ENCODE assay signal across 12 cellular contexts in the genomic region with DNA sequence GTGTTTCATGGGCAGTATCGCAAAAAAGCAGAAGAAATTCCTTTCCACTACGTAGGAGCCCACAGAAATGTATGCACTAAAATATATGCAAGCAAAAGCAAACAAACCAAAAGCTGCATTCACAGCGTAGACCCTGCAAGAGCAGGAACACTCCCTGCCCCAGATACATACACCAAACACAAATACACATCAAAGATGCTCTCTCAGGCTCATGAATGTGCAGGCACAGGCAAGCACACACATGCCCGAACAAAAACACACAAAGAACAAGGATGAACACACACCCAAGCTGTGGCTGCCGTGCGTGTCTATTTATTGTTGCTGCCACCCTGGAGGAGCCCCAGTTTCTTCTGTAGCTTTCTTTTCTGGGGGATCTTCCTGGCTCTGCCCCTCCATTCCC. TPM values are rescaled to one million over a fixed set of nuclear protein-coding genes. Genes with fewer than 3 reads are reported as not detected.
DNase-seq lines count a peak whose midpoint lies in the region; ATAC-seq and TF ChIP-seq lines count a peak whose summit lies in the region.
"Had no signal": no experiment of that assay in that cellular context is flagged by ENCODE, and none has a peak within 500 bp of the region (broad histone marks: within the 10 kb centered on the region; RNA-seq: fewer than 3 reads in every experiment).

No MANE protein-coding gene starts in this region.

- H3K4me3 ChIP-seq in PC-9 (no peak overlapping the region), fibroblast of mammary gland (ENCODE audit: control insufficient read depth, low read depth, low read length) (peak overlapping the region; percentile 75), gastrocnemius medialis (peak overlapping the region; percentile 66 to 79 (median 68))

- ATAC-seq in CD4-positive, alpha-beta T cell (ENCODE audit: poor library complexity), result no peak
- ATAC-seq in gastrocnemius medialis, result no peak
- no peak for ATAC-seq in GM18520 (IDR thresholded peaks at IDR 0.05; ENCODE audit: unreplicated experiment)

- H3K4me3 Mint-ChIP-seq in CD4-positive, alpha-beta T cell, result no peak overlapping the region
- no peak overlapping the region for H3K4me3 Mint-ChIP-seq in activated CD4-positive, alpha-beta memory T cell treated with anti-CD3 and anti-CD28 coated beads, Interleukin-2, amount 10 ng/mL, durations not matched to agents 7 days and 5 days
- no peak overlapping the region for H3K4me3 Mint-ChIP-seq in immature natural killer cell

- H3K36me3 Mint-ChIP-seq in CD4-positive, alpha-beta T cell (ENCODE audit: low read depth), result no peaks in the 10 kb centered on the region
- H3K36me3 Mint-ChIP-seq in activated CD4-positive, alpha-beta memory T cell treated with anti-CD3 and anti-CD28 coated beads, Interleukin-2, amount 10 ng/mL, durations not matched to agents 7 days and 5 days (ENCODE audit: low read depth), result no peaks in the 10 kb centered on the region
- peaks cover 0 to 7% (median 0%) of the 10 kb centered on the region in 3 donors for H3K36me3 Mint-ChIP-seq in immature natural killer cell

- POLR2A ChIA-PET in CD4-positive, alpha-beta T cell (lab: Charles Lee), result no interaction called here
- POLR2A ChIA-PET in PC-9 (lab: Charles Lee; ENCODE audit: unreplicated experiment), result no interaction called here
- POLR2A ChIA-PET in activated CD4-positive, alpha-beta memory T cell treated with anti-CD3 and anti-CD28 coated beads, Interleukin-2, amount 10 ng/mL, durations not matched to agents 7 days and 5 days (lab: Charles Lee), result interaction anchor here (1.3 kb wide), 1 partner anchor 17 kb away, joined by 3 read pairs; a partner anchor contains a TSS

- peaks cover 2% of the 10 kb centered on the region for H3K9me3 Mint-ChIP-seq in CD4-positive, alpha-beta T cell
- no peaks in the 10 kb centered on the region for H3K9me3 Mint-ChIP-seq in activated CD4-positive, alpha-beta memory T cell treated with anti-CD3 and anti-CD28 coated beads, Interleukin-2, amount 10 ng/mL, durations not matched to agents 7 days and 5 days
- H3K9me3 Mint-ChIP-seq in immature natural killer cell, result no peaks in the 10 kb centered on the region

- no peak for DNase-seq in CD4-positive, alpha-beta T cell
- no peak for DNase-seq in PC-9
- no peak for DNase-seq in fibroblast of mammary gland (ENCODE audit: low read depth)
- DNase-seq in gastrocnemius medialis, result no peak
- no peak for DNase-seq in NCI-H524 (lab: John Stamatoyannopoulos, UW)
- DNase-seq in activated CD4-positive, alpha-beta memory T cell treated with anti-CD3 and anti-CD28 coated beads, Interleukin-2, amount 10 ng/mL, durations not matched to agents 7 days and 5 days, result no peak
- DNase-seq in immature natural killer cell, result no peak
- DNase-seq: activated naive CD4-positive, alpha-beta T cell; DMS79 had no signal

- peak overlapping the region; percentile 57 for H3K4me2 ChIP-seq in PC-9

- intact Hi-C loops in CD4-positive, alpha-beta T cell (cut with DNase I, micrococcal nuclease), result loop anchor here in 1 of 2 experiments (1.0 kb wide), 1 partner anchor 9 kb away; no protein-coding TSS in a partner anchor
- intact Hi-C loops in PC-9 (cut with micrococcal nuclease; ENCODE audit: unreplicated experiment) (no loop called here), gastrocnemius medialis (cut with DNase I; ENCODE audit: low total_unique reads) (loop anchor here (5.0 to 10.0 kb wide), 4 partner anchors 338 to 1332 kb away; a partner anchor contains a TSS)

- no peaks in the 10 kb centered on the region for H3K9me2 ChIP-seq in PC-9 (ENCODE audit: insufficient read depth)

- H3K27ac Mint-ChIP-seq in CD4-positive, alpha-beta T cell, result peak overlapping the region; percentile 64
- H3K27ac Mint-ChIP-seq in activated CD4-positive, alpha-beta memory T cell treated with anti-CD3 and anti-CD28 coated beads, Interleukin-2, amount 10 ng/mL, durations not matched to agents 7 days and 5 days, result no peak overlapping the region
- H3K27ac Mint-ChIP-seq in immature natural killer cell, result peak overlapping the region in 1 of 6 donors; percentile 46

- H3K4me1 ChIP-seq in PC-9 (replicated peaks; ENCODE audit: insufficient read depth) (peaks cover 19% of the 10 kb centered on the region), gastrocnemius medialis (peaks cover 30 to 51% of the 10 kb centered on the region in 2 donors)

- no peak for TF ChIP-seq CTCF in CD4-positive, alpha-beta T cell (IDR thresholded peaks at IDR 0.05)
- TF ChIP-seq CTCF in PC-9 (conservative IDR thresholded peaks at IDR 0.05) (no peak), fibroblast of mammary gland (conservative IDR thresholded peaks at IDR 0.05; ENCODE audit: control insufficient read depth, insufficient read depth, low read depth, low read length) (no peak), gastrocnemius medialis (IDR thresholded peaks at IDR 0.05 in 4 of 5, conservative IDR thresholded peaks at IDR 0.05 in 1 of 5) (no peak)

- BruUV-seq in PC-9 (replicated peaks; lab: Mats Ljungman, UMichigan), result no TSS peak

- H2AFZ ChIP-seq in PC-9, result no peak overlapping the region

- no peaks in the 10 kb centered on the region for H3K27me3 Mint-ChIP-seq in CD4-positive, alpha-beta T cell
- H3K27me3 Mint-ChIP-seq in activated CD4-positive, alpha-beta memory T cell treated with anti-CD3 and anti-CD28 coated beads, Interleukin-2, amount 10 ng/mL, durations not matched to agents 7 days and 5 days, result no peaks in the 10 kb centered on the region
- H3K27me3 Mint-ChIP-seq in immature natural killer cell (ENCODE audit: low read depth in 3 of 3), result peaks cover 0 to 4% (median 2%) of the 10 kb centered on the region in 3 donors

- H3K4me1 Mint-ChIP-seq in CD4-positive, alpha-beta T cell (ENCODE audit: low read depth), result peaks cover 48% of the 10 kb centered on the region
- H3K4me1 Mint-ChIP-seq in activated CD4-positive, alpha-beta memory T cell treated with anti-CD3 and anti-CD28 coated beads, Interleukin-2, amount 10 ng/mL, durations not matched to agents 7 days and 5 days, result peaks cover 17% of the 10 kb centered on the region
- peaks cover 19 to 23% of the 10 kb centered on the region in 2 donors for H3K4me1 Mint-ChIP-seq in immature natural killer cell

- no peaks in the 10 kb centered on the region for H3K27me3 ChIP-seq in CD4-positive, alpha-beta T cell (ENCODE audit: control insufficient read depth, insufficient read depth, low read length)
- no peaks in the 10 kb centered on the region for H3K27me3 ChIP-seq in PC-9 (ENCODE audit: insufficient read depth, low read depth)
- no peaks in the 10 kb centered on the region for H3K27me3 ChIP-seq in gastrocnemius medialis

- TF ChIP-seq POLR2A in gastrocnemius medialis (IDR thresholded peaks at IDR 0.05), result no peak

- in situ Hi-C loops in gastrocnemius medialis (cut with MboI; ENCODE audit: low sequenced_read_pairs in 4 of 4), result loop anchor here in 1 of 4 donors (25.0 kb wide), 1 partner anchor 300 kb away; a partner anchor contains a TSS

- CTCF ChIA-PET in CD4-positive, alpha-beta T cell (lab: Charles Lee), result no interaction called here
- CTCF ChIA-PET in PC-9 (lab: Charles Lee), result no interaction called here
- CTCF ChIA-PET in activated CD4-positive, alpha-beta memory T cell treated with anti-CD3 and anti-CD28 coated beads, Interleukin-2, amount 10 ng/mL, durations not matched to agents 7 days and 5 days (lab: Charles Lee), result no interaction called here

- H4K20me1 ChIP-seq in PC-9 (ENCODE audit: insufficient read depth), result no peaks in the 10 kb centered on the region

- H3K9me3 ChIP-seq in CD4-positive, alpha-beta T cell (ENCODE audit: control insufficient read depth, low read length), result no peaks in the 10 kb centered on the region
- no peaks in the 10 kb centered on the region for H3K9me3 ChIP-seq in PC-9 (ENCODE audit: insufficient read depth, low read depth)
- H3K9me3 ChIP-seq in gastrocnemius medialis, result no peaks in the 10 kb centered on the region

- H3F3A ChIP-seq in PC-9 (ENCODE audit: insufficient read depth, low read depth), result peaks cover 2% of the 10 kb centered on the region; the same call in 1 of the 2 replicates

- no peaks in the 10 kb centered on the region for H3K36me3 ChIP-seq in PC-9 (ENCODE audit: low read depth)
- H3K36me3 ChIP-seq in gastrocnemius medialis, result peaks cover 0 to 10% of the 10 kb centered on the region in 2 donors

- no peak overlapping the region for H3K27ac ChIP-seq in CD4-positive, alpha-beta T cell (ENCODE audit: low read depth, low read length)
- H3K27ac ChIP-seq in PC-9 (no peak overlapping the region), gastrocnemius medialis (peak overlapping the region; percentile 98 to 99 (median 99))

- H3K79me2 ChIP-seq in PC-9 (ENCODE audit: low read depth), result no peaks in the 10 kb centered on the region

RNA-seq across cellular contexts. Expression of a gene that starts 1.7 kb away (rescaled TPM):
- total RNA-seq in CD4-positive, alpha-beta T cell, result not detected
- total RNA-seq in PC-9 (2021), result 17.3 and 21.3 TPM in 2 replicates
- total RNA-seq in gastrocnemius medialis, result 10 to 100 TPM; 18.7 to 44.3 (median 22.6) TPM
- not detected for total RNA-seq in activated CD4-positive, alpha-beta memory T cell treated with anti-CD3 and anti-CD28 coated beads, Interleukin-2, amount 10 ng/mL, durations not matched to agents 7 days and 5 days
- not detected for polyA plus RNA-seq in immature natural killer cell

RNA-seq across cellular contexts. Expression of a gene that starts 16.6 kb away (rescaled TPM):
- 10 to 100 TPM; 38.9 to 40.3 TPM for total RNA-seq in CD4-positive, alpha-beta T cell
- total RNA-seq in PC-9 (2021), result 45.3 and 51.1 TPM in 2 replicates
- 10 to 100 TPM; 35.1 to 50.4 (median 41.9) TPM for total RNA-seq in gastrocnemius medialis
- 10 to 100 TPM; 25.8 to 28.0 TPM for total RNA-seq in activated CD4-positive, alpha-beta memory T cell treated with anti-CD3 and anti-CD28 coated beads, Interleukin-2, amount 10 ng/mL, durations not matched to agents 7 days and 5 days
- 10 to 100 TPM; 39.7 to 58.8 (median 40.8) TPM for polyA plus RNA-seq in immature natural killer cell

RNA-seq across cellular contexts. Expression of a gene that starts 30.4 kb away (rescaled TPM):
- total RNA-seq in CD4-positive, alpha-beta T cell, result not detected
- total RNA-seq in PC-9 (2021), result not detected in 2 replicates
- total RNA-seq in gastrocnemius medialis, result not detected
- total RNA-seq in activated CD4-positive, alpha-beta memory T cell treated with anti-CD3 and anti-CD28 coated beads, Interleukin-2, amount 10 ng/mL, durations not matched to agents 7 days and 5 days, result not detected
- polyA plus RNA-seq in immature natural killer cell, result not detected
- total RNA-seq: myocyte, NCI-H460 had no signal

RNA-seq across cellular contexts. Expression of a gene that starts 42.6 kb away (rescaled TPM):
- 1 to 10 TPM; 5.6 to 6.1 TPM for total RNA-seq in CD4-positive, alpha-beta T cell
- 2.4 and 2.5 TPM in 2 replicates for total RNA-seq in PC-9 (2021)
- 1 to 10 TPM in 1 of 4 donors, under 1 TPM in 3; 0.15 to 1.4 (median 0.54) TPM for total RNA-seq in gastrocnemius medialis
- 10 to 100 TPM; 20.9 TPM for total RNA-seq in activated CD4-positive, alpha-beta memory T cell treated with anti-CD3 and anti-CD28 coated beads, Interleukin-2, amount 10 ng/mL, durations not matched to agents 7 days and 5 days
- 10 to 100 TPM in 1 of 3 donors, 1 to 10 TPM in 1, under 1 TPM in 1; 0.49 to 15.2 (median 2.6) TPM for polyA plus RNA-seq in immature natural killer cell
- total RNA-seq: myocyte had no signal

RNA-seq across cellular contexts. Expression of a gene that starts 45.2 kb away (rescaled TPM):
- total RNA-seq in CD4-positive, alpha-beta T cell, result 10 to 100 TPM; 42.7 to 46.3 TPM
- total RNA-seq in PC-9 (2021) (59.1 and 70.3 TPM in 2 replicates), gastrocnemius medialis (10 to 100 TPM; 11.0 to 20.6 (median 18.8) TPM)
- 10 to 100 TPM; 42.9 to 45.4 TPM for total RNA-seq in activated CD4-positive, alpha-beta memory T cell treated with anti-CD3 and anti-CD28 coated beads, Interleukin-2, amount 10 ng/mL, durations not matched to agents 7 days and 5 days
- polyA plus RNA-seq in immature natural killer cell, result 10 to 100 TPM; 18.8 to 52.2 (median 32.2) TPM

Comparison
In these comparisons a context has a peak if more than half of its experiments do, and no peak if none do; other contexts are left out.
1. H3K27ac ChIP-seq: peak in gastrocnemius medialis (4 of 4); none in CD4-positive, alpha-beta T cell (single experiment) and PC-9 (single experiment).
2. RNA of a gene that starts 1.7 kb away (total RNA-seq): 18.7 to 44.3 TPM in gastrocnemius medialis and 17.3 to 21.3 TPM in PC-9; not detected in CD4-positive, alpha-beta T cell and not detected in activated CD4-positive, alpha-beta memory T cell treated with anti-CD3 and anti-CD28 coated beads, Interleukin-2, amount 10 ng/mL, durations not matched to agents 7 days and 5 days; every median in the first group is over 10 times any median in the second.